Comparison of ENCODE assay signal across 1 cellular context in genomic region chr17:76451480-76451879, GRCh38.
TF ChIP-seq lines count a peak whose summit lies in the region.

No MANE protein-coding gene starts in this region.

TF ChIP-seq in A549, 52 proteins besides CTCF, POLR2A, EP300 and RAD21 (continued from another document):
- TF ChIP-seq BCL3 (IDR thresholded peaks at IDR 0.05): no peak
- TF ChIP-seq CHD2 (IDR thresholded peaks at IDR 0.05; ENCODE audit: low read length, partially characterized antibody): no peak
- TF ChIP-seq EHF (CRISPR knock-in tag; IDR thresholded peaks at IDR 0.05): no peak
